ENCODE assay signal across 13 cellular contexts in the genomic region with DNA sequence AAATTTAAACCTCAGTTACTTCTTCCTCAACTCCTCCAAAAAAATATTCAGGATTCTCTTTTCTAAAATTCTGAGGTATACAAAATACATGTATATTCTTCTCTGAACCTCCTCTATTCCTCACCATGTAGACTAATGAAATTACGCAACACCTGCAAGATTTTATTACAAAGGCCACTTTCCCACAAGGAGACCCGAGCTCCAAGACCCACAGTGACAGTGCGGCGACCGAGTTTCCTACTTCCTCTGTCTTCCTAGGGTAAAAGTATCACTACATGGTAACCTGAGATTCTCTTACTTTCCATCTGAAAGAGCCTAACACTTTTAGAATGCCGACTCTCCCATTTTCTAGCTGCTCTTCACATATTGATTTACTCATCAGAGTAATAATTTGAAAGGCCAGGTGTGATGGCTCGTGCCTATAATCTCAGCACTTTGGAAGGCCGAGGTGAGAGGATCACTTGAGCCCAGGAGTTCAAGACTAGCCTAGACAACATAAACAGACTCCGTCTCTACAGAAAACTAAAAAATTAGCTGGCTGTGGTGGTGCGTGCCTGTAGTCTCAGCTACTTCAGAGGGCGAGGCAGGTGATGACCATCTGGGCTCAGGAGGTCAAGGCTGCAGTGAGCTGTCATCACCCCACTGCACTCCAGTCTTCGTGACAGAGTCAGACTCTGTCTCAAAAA. TPM values are rescaled to one million over a fixed set of nuclear protein-coding genes. Genes with fewer than 3 reads are reported as not detected.
DNase-seq lines count a peak whose midpoint lies in the region; ATAC-seq and TF ChIP-seq lines count a peak whose summit lies in the region.
"Had no signal": no experiment of that assay in that cellular context is flagged by ENCODE, and none has a peak within 500 bp of the region (broad histone marks: within the 10 kb centered on the region; RNA-seq: fewer than 3 reads in every experiment).

No MANE protein-coding gene starts in this region.

- no peak overlapping the region for H3K4me3 ChIP-seq in CD4-positive, alpha-beta memory T cell (ENCODE audit: low read length in 2 of 2)
- H3K4me3 ChIP-seq in lower lobe of right lung (no peak overlapping the region), H7 (ENCODE audit: insufficient read depth, low read depth, low read length) (no peak overlapping the region)
- H3K4me3 ChIP-seq: coronary artery, GM12878, lung had no signal

- H3K27me3 Mint-ChIP-seq in CD4-positive, alpha-beta memory T cell, result no peaks in the 10 kb centered on the region
- H3K27me3 Mint-ChIP-seq in activated T-helper 1 cell treated with anti-CD3 and anti-CD28 coated beads, Interleukin-12 subunit alpha, Interleukin-12 subunit beta, Interleukin-2, Interleukin-4 antibody, amounts not matched to agents 30 ng/mL and 10 ng/mL and 1 ng/mL, durations not matched to agents 14 hours and 24 hours and 36 hours (ENCODE audit: insufficient read depth), result no peaks in the 10 kb centered on the region

- H3K4me1 Mint-ChIP-seq in CD4-positive, alpha-beta memory T cell, result peaks cover 79 to 99% (median 88%) of the 10 kb centered on the region in 4 donors
- H3K4me1 Mint-ChIP-seq in activated T-helper 1 cell treated with anti-CD3 and anti-CD28 coated beads, Interleukin-12 subunit alpha, Interleukin-12 subunit beta, Interleukin-2, Interleukin-4 antibody, amounts not matched to agents 30 ng/mL and 10 ng/mL and 1 ng/mL, durations not matched to agents 14 hours and 24 hours and 36 hours (ENCODE audit: low read depth), result peaks cover 91% of the 10 kb centered on the region

- DNase-seq in AML-193 (lab: John Stamatoyannopoulos, UW), result peak; percentile 35 to 43
- no peak for DNase-seq in CD4-positive, alpha-beta memory T cell
- DNase-seq in activated T-helper 1 cell treated with anti-CD3 and anti-CD28 coated beads, Interleukin-12 subunit alpha, Interleukin-12 subunit beta, Interleukin-2, Interleukin-4 antibody, amounts not matched to agents 30 ng/mL and 10 ng/mL and 1 ng/mL, durations not matched to agents 14 hours and 24 hours and 36 hours (ENCODE audit: low spot score), result no peak
- no peak for DNase-seq in lower lobe of right lung
- no peak for DNase-seq in H7
- no peak for DNase-seq in C1 segment of cervical spinal cord (lab: John Stamatoyannopoulos, UW)
- no peak for DNase-seq in COR-L47 (lab: John Stamatoyannopoulos, UW)
- DNase-seq: NCI-H187, T1000 had no signal

- ATAC-seq in lower lobe of right lung (no peak), GM19328 (IDR thresholded peaks at IDR 0.05; ENCODE audit: unreplicated experiment) (no peak)
- ATAC-seq: GM12878 had no signal

- peaks cover 4% of the 10 kb centered on the region for H3K36me3 ChIP-seq in CD4-positive, alpha-beta memory T cell (ENCODE audit: insufficient read depth, low read length)
- no peaks in the 10 kb centered on the region for H3K36me3 ChIP-seq in lower lobe of right lung
- H3K36me3 ChIP-seq in H7 (replicated peaks; ENCODE audit: control insufficient read depth, insufficient read depth, low read length), result no peaks in the 10 kb centered on the region

- H3K27ac Mint-ChIP-seq in CD4-positive, alpha-beta memory T cell, result peak overlapping the region; percentile 88 to 98 (median 94)
- H3K27ac Mint-ChIP-seq in activated T-helper 1 cell treated with anti-CD3 and anti-CD28 coated beads, Interleukin-12 subunit alpha, Interleukin-12 subunit beta, Interleukin-2, Interleukin-4 antibody, amounts not matched to agents 30 ng/mL and 10 ng/mL and 1 ng/mL, durations not matched to agents 14 hours and 24 hours and 36 hours, result peak overlapping the region; percentile 75

- CTCF ChIA-PET in CD4-positive, alpha-beta memory T cell (lab: Charles Lee; ENCODE audit: partially characterized antibody), result interaction anchor here (0.8 to 5.0 kb wide), 13 partner anchors 10 to 72 kb away, joined by 3 to 32 read pairs (median 5); no protein-coding TSS in a partner anchor

- peak overlapping the region; percentile 67 to 89 (median 78) for H3K4me3 Mint-ChIP-seq in CD4-positive, alpha-beta memory T cell
- no peak overlapping the region for H3K4me3 Mint-ChIP-seq in activated T-helper 1 cell treated with anti-CD3 and anti-CD28 coated beads, Interleukin-12 subunit alpha, Interleukin-12 subunit beta, Interleukin-2, Interleukin-4 antibody, amounts not matched to agents 30 ng/mL and 10 ng/mL and 1 ng/mL, durations not matched to agents 14 hours and 24 hours and 36 hours

- H3K9me3 Mint-ChIP-seq in CD4-positive, alpha-beta memory T cell, result peaks cover 0 to 5% (median 0%) of the 10 kb centered on the region in 8 donors
- no peaks in the 10 kb centered on the region for H3K9me3 Mint-ChIP-seq in activated T-helper 1 cell treated with anti-CD3 and anti-CD28 coated beads, Interleukin-12 subunit alpha, Interleukin-12 subunit beta, Interleukin-2, Interleukin-4 antibody, amounts not matched to agents 30 ng/mL and 10 ng/mL and 1 ng/mL, durations not matched to agents 14 hours and 24 hours and 36 hours

- intact Hi-C loops in CD4-positive, alpha-beta memory T cell (cut with micrococcal nuclease), result no loop called here
- intact Hi-C loops in activated T-helper 1 cell treated with anti-CD3 and anti-CD28 coated beads, Interleukin-12 subunit alpha, Interleukin-12 subunit beta, Interleukin-2, Interleukin-4 antibody, amounts not matched to agents 30 ng/mL and 10 ng/mL and 1 ng/mL, durations not matched to agents 14 hours and 24 hours and 36 hours (cut with micrococcal nuclease), result no loop called here
- intact Hi-C loops in lower lobe of right lung (cut with DNase I), result no loop called here

- peak overlapping the region; percentile 73 for H3K27ac ChIP-seq in CD4-positive, alpha-beta memory T cell (ENCODE audit: low read depth, low read length)
- H3K27ac ChIP-seq in lower lobe of right lung, result peak overlapping the region; percentile 73

- peaks cover 14 to 52% of the 10 kb centered on the region in 2 donors for H3K36me3 Mint-ChIP-seq in CD4-positive, alpha-beta memory T cell
- H3K36me3 Mint-ChIP-seq in activated T-helper 1 cell treated with anti-CD3 and anti-CD28 coated beads, Interleukin-12 subunit alpha, Interleukin-12 subunit beta, Interleukin-2, Interleukin-4 antibody, amounts not matched to agents 30 ng/mL and 10 ng/mL and 1 ng/mL, durations not matched to agents 14 hours and 24 hours and 36 hours (ENCODE audit: low read depth), result peaks cover 16% of the 10 kb centered on the region

- no peaks in the 10 kb centered on the region for H3K9me3 ChIP-seq in CD4-positive, alpha-beta memory T cell (ENCODE audit: control insufficient read depth in 1 of 2, low read length in 2 of 2)
- H3K9me3 ChIP-seq in lower lobe of right lung, result no peaks in the 10 kb centered on the region

- peaks cover 98% of the 10 kb centered on the region for H3K4me1 ChIP-seq in CD4-positive, alpha-beta memory T cell (ENCODE audit: insufficient read depth, low read length)
- peaks cover 90% of the 10 kb centered on the region for H3K4me1 ChIP-seq in lower lobe of right lung

- no peaks in the 10 kb centered on the region for H3K27me3 ChIP-seq in CD4-positive, alpha-beta memory T cell (ENCODE audit: insufficient read depth, low read length)
- H3K27me3 ChIP-seq in lower lobe of right lung (ENCODE audit: low read depth) (no peaks in the 10 kb centered on the region), H7 (ENCODE audit: control insufficient read depth, insufficient read depth, low read length) (no peaks in the 10 kb centered on the region)

- POLR2A ChIA-PET in CD4-positive, alpha-beta memory T cell (lab: Charles Lee; ENCODE audit: partially characterized antibody), result interaction anchor here (0.6 to 28.3 kb wide), 6 partner anchors 10 to 43 kb away, joined by 3 to 961 read pairs (median 8); partner anchors contain the start of gene CYTH1

- no peak for TF ChIP-seq CTCF in lower lobe of right lung (IDR thresholded peaks at IDR 0.05)

RNA-seq across cellular contexts. Expression of gene CYTH1, which starts 35.7 kb away (rescaled TPM):
- total RNA-seq in CD4-positive, alpha-beta memory T cell, result 100 to 1,000 TPM; 380 to 390 TPM
- polyA plus RNA-seq in CD4-positive, alpha-beta memory T cell, result 100 to 1,000 TPM; 271 to 370 TPM
- total RNA-seq in activated T-helper 1 cell treated with anti-CD3 and anti-CD28 coated beads, Interleukin-12 subunit alpha, Interleukin-12 subunit beta, Interleukin-2, Interleukin-4 antibody, amounts not matched to agents 30 ng/mL and 10 ng/mL and 1 ng/mL, durations not matched to agents 14 hours and 24 hours and 36 hours, result 147 TPM in 2 replicates
- 110 TPM for total RNA-seq in lower lobe of right lung
- 10.3 and 11.3 TPM in 2 replicates for total RNA-seq in H7 (2014; rRNA removed; shearing (Covaris generic))

Comparison
In these comparisons a context has a peak if more than half of its experiments do, and no peak if none do; other contexts are left out.
1. DNase-seq: peak in AML-193 (2 of 2); none in CD4-positive, alpha-beta memory T cell (0 of 5), activated T-helper 1 cell treated with anti-CD3 and anti-CD28 coated beads, Interleukin-12 subunit alpha, Interleukin-12 subunit beta, Interleukin-2, Interleukin-4 antibody, amounts not matched to agents 30 ng/mL and 10 ng/mL and 1 ng/mL, durations not matched to agents 14 hours and 24 hours and 36 hours (single experiment), lower lobe of right lung (single experiment), H7 (single experiment), C1 segment of cervical spinal cord (0 of 14) and COR-L47 (single experiment).